Comparison of ENCODE assay signal across 23 cellular contexts in genomic region chr19:44814517-44814916, GRCh38. TPM values are rescaled to one million over a fixed set of nuclear protein-coding genes. Genes with fewer than 3 reads are reported as not detected.
"Had no signal": no experiment of that assay in that cellular context is flagged by ENCODE, and none has a peak within 500 bp of the region (broad histone marks: within the 10 kb centered on the region; RNA-seq: fewer than 3 reads in every experiment).

No MANE protein-coding gene starts in this region.

- H3K27ac ChIP-seq: HL-60 had no signal

- DNase-seq: IMR-90, Karpas-422, KG1, MG63, NCI-H1048, NCI-H1105, NCI-H1417, NCI-H1436 treated with DMSO at 0.1 percent for 48 hours, NCI-H1694, NCI-H187 treated with DMSO at 0.1 percent for 48 hours, NCI-H2029 treated with DMSO at 0.1 percent for 48 hours, NCI-H2227 treated with DMSO at 0.1 percent for 48 hours, NCI-H69, NCI-H774, RPMI8226, SHP77 treated with DMSO at 0.1 percent for 48 hours, SJCRH30, T-helper 1 cell had no signal

- H3K9me3 ChIP-seq: MG63, SJCRH30 had no signal

- H3K27me3 ChIP-seq: MG63, SJCRH30 had no signal

- FAIRE-seq: HTR-8/SVneo, RCC 7860 had no signal

- H3K36me3 ChIP-seq: MG63 had no signal

- H3K4me3 ChIP-seq: MG63, SJCRH30 had no signal

- ATAC-seq: SK-N-SH treated with all-trans-retinoic acid at 6 μM for 48 hours had no signal

RNA-seq across cellular contexts. Expression of gene CBLC, which starts 36.8 kb away (rescaled TPM):
- total RNA-seq: IMR-90, NCI-H460, SJCRH30 had no signal
- polyA plus RNA-seq: IMR-90 had no signal
